ENCODE assay signal across 1 cellular context in the genomic region with DNA sequence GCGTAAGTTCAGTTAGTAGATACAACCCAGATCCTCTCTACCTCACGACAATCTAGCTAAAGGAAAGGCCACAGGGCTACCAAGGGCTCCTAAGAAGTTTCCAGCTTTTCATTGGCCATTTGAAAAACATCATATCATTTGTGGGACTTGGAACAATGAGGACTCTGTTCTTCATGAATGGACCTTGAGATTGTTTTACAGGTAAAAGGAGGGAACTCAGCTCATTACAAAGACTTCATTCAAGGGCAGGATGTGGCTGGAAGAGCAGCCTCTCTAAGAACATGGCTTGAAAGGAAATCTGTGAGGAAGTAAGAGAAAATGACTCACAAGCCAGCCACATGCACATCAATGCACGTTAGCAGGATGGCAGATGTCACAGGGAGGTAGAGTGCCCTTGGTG.
TF ChIP-seq lines count a peak whose summit lies in the region.

No MANE protein-coding gene starts in this region.

TF ChIP-seq in IMR-90, 13 proteins besides CTCF, POLR2A, EP300 and RAD21 (continued from another document):
- TF ChIP-seq FOS (IDR thresholded peaks at IDR 0.05; ENCODE audit: low read depth, low read length) (no peak), RCOR1 (IDR thresholded peaks at IDR 0.05; ENCODE audit: insufficient replicate concordance, low read length) (no peak), SMC3 (IDR thresholded peaks at IDR 0.05; ENCODE audit: low read depth, low read length) (no peak), NFE2L2 (IDR thresholded peaks at IDR 0.05; ENCODE audit: low read depth, low read length) (no peak)
